Comparison of ENCODE assay signal across 1 cellular context in the genomic region with DNA sequence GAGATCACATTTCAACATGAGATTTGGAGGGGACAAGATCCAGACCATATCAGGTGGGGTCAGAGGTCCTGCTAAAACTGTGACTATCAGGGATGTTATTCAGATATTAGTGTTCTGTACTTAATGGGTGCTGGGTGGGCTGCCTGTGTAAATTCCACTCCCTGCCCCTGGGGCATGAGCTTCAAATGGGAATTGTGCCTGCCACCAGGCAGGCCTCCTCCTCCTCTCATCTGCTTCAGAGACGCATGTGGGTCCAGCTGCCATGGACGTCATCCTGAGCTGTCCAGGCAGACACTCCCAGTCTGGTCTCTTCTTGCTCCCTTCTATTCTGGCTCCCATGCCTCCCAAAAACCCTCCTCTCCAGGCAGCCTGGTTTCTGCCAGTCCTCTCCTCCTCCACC.
TF ChIP-seq lines count a peak whose summit lies in the region.

No MANE protein-coding gene starts in this region.

TF ChIP-seq in IMR-90, 13 proteins besides CTCF, POLR2A, EP300 and RAD21:
- TF ChIP-seq MAFK (IDR thresholded peaks at IDR 0.05; ENCODE audit: low read depth, low read length) = no peak
- no peak for TF ChIP-seq SMC3 (IDR thresholded peaks at IDR 0.05; ENCODE audit: low read depth, low read length)
- no peak for TF ChIP-seq RCOR1 (IDR thresholded peaks at IDR 0.05; ENCODE audit: insufficient replicate concordance, low read length)
- TF ChIP-seq ELK1 (IDR thresholded peaks at IDR 0.05; ENCODE audit: borderline replicate concordance, low read depth, low read length) = no peak
- no peak for TF ChIP-seq NFE2L2 (IDR thresholded peaks at IDR 0.05; ENCODE audit: low read depth, low read length)
- TF ChIP-seq CHD1 (IDR thresholded peaks at IDR 0.05; ENCODE audit: low read depth, low read length) = no peak
- no peak for TF ChIP-seq RFX5 (IDR thresholded peaks at IDR 0.05; ENCODE audit: low read depth, low read length)
- TF ChIP-seq MXI1 (IDR thresholded peaks at IDR 0.05; ENCODE audit: borderline replicate concordance, low read depth, low read length) = no peak
- no peak for TF ChIP-seq FOS (IDR thresholded peaks at IDR 0.05; ENCODE audit: low read depth, low read length)
- no peak for TF ChIP-seq CEBPB (IDR thresholded peaks at IDR 0.05; ENCODE audit: low read depth, low read length)
- no peak for TF ChIP-seq MAZ (IDR thresholded peaks at IDR 0.05; ENCODE audit: borderline replicate concordance, low read depth, low read length)
- TF ChIP-seq, protein P1, sequence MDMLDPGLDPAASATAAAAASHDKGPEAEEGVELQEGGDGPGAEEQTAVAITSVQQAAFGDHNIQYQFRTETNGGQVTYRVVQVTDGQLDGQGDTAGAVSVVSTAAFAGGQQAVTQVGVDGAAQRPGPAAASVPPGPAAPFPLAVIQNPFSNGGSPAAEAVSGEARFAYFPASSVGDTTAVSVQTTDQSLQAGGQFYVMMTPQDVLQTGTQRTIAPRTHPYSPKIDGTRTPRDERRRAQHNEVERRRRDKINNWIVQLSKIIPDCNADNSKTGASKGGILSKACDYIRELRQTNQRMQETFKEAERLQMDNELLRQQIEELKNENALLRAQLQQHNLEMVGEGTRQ (IDR thresholded peaks at IDR 0.05; ENCODE audit: low read depth, low read length) = no peak
- TF ChIP-seq BHLHE40 (IDR thresholded peaks at IDR 0.05; ENCODE audit: low read depth, low read length) = no peak
TF ChIP-seq in IMR-90: peak in this region for 0.
